In genomic region chr10:43106256-43107091, GRCh38 we compare ENCODE assay signal across 24 cellular contexts. TPM values are rescaled to one million over a fixed set of nuclear protein-coding genes. Genes with fewer than 3 reads are reported as not detected.
DNase-seq lines count a peak whose midpoint lies in the region; ATAC-seq and TF ChIP-seq lines count a peak whose summit lies in the region.
"Had no signal": no experiment of that assay in that cellular context is flagged by ENCODE, and none has a peak within 500 bp of the region (broad histone marks: within the 10 kb centered on the region; RNA-seq: fewer than 3 reads in every experiment).

No MANE protein-coding gene starts in this region.

- H3K27me3 Mint-ChIP-seq in T-helper 1 cell treated with Interleukin-12 subunit alpha and Interleukin-12 subunit beta and Interleukin-4 antibody, amounts not matched to agents 30 μg/mL and 1 μg/mL, for 36 hours (ENCODE audit: low read depth) = peaks cover 22% of the 10 kb centered on the region
- peaks cover 17% of the 10 kb centered on the region for H3K27me3 Mint-ChIP-seq in CD8-positive, alpha-beta T cell (ENCODE audit: low read depth)
- peaks cover 24% of the 10 kb centered on the region for H3K27me3 Mint-ChIP-seq in central memory CD8-positive, alpha-beta T cell
- peaks cover 29% of the 10 kb centered on the region for H3K27me3 Mint-ChIP-seq in nephron (ENCODE audit: low read depth)

- CTCF ChIA-PET in CD8-positive, alpha-beta T cell (lab: Charles Lee) = interaction anchor here (0.9 to 1.4 kb wide), 4 partner anchors 8 to 240 kb away, joined by 3 to 4 read pairs (median 3); no protein-coding TSS in a partner anchor

- H3K4me1 ChIP-seq in CD8-positive, alpha-beta T cell (ENCODE audit: insufficient read depth, low read length) = peaks cover 13% of the 10 kb centered on the region
- peaks cover 9% of the 10 kb centered on the region for H3K4me1 ChIP-seq in foreskin keratinocyte
- H3K4me1 ChIP-seq: SJCRH30 had no signal

- H3K4me1 Mint-ChIP-seq in T-helper 1 cell treated with Interleukin-12 subunit alpha and Interleukin-12 subunit beta and Interleukin-4 antibody, amounts not matched to agents 30 μg/mL and 1 μg/mL, for 36 hours (ENCODE audit: low read depth) = peaks cover 16% of the 10 kb centered on the region
- H3K4me1 Mint-ChIP-seq in CD8-positive, alpha-beta T cell (ENCODE audit: low read depth) = peaks cover 8% of the 10 kb centered on the region
- peaks cover 15% of the 10 kb centered on the region for H3K4me1 Mint-ChIP-seq in central memory CD8-positive, alpha-beta T cell
- peaks cover 7% of the 10 kb centered on the region for H3K4me1 Mint-ChIP-seq in nephron
- H3K4me1 Mint-ChIP-seq: neural crest cell had no signal

- POLR2A ChIA-PET in CD8-positive, alpha-beta T cell (lab: Charles Lee) = no interaction called here

- H3K9me3 ChIP-seq in CD8-positive, alpha-beta T cell (ENCODE audit: low read length) = no peaks in the 10 kb centered on the region
- H3K9me3 ChIP-seq: SJCRH30, tibial artery had no signal

- peak overlapping the region; percentile 22 for H3K4me3 Mint-ChIP-seq in T-helper 1 cell treated with Interleukin-12 subunit alpha and Interleukin-12 subunit beta and Interleukin-4 antibody, amounts not matched to agents 30 μg/mL and 1 μg/mL, for 36 hours
- H3K4me3 Mint-ChIP-seq in CD8-positive, alpha-beta T cell = peak overlapping the region; percentile 60
- peak overlapping the region; percentile 76 for H3K4me3 Mint-ChIP-seq in central memory CD8-positive, alpha-beta T cell
- H3K4me3 Mint-ChIP-seq in nephron = peak overlapping the region in 2 of 3 experiments; percentile 27 to 60
- H3K4me3 Mint-ChIP-seq: mesothelial cell of epicardium, neural crest cell had no signal

- no peak overlapping the region for H3K27ac ChIP-seq in CD8-positive, alpha-beta T cell (ENCODE audit: low read depth, low read length)
- no peak overlapping the region for H3K27ac ChIP-seq in foreskin keratinocyte
- H3K27ac ChIP-seq: 22Rv1, cardiac muscle cell, SJCRH30, tibial artery, VCaP had no signal

- H3K9me3 Mint-ChIP-seq in T-helper 1 cell treated with Interleukin-12 subunit alpha and Interleukin-12 subunit beta and Interleukin-4 antibody, amounts not matched to agents 30 μg/mL and 1 μg/mL, for 36 hours = no peaks in the 10 kb centered on the region
- no peaks in the 10 kb centered on the region for H3K9me3 Mint-ChIP-seq in CD8-positive, alpha-beta T cell
- no peaks in the 10 kb centered on the region for H3K9me3 Mint-ChIP-seq in central memory CD8-positive, alpha-beta T cell
- H3K9me3 Mint-ChIP-seq in nephron = no peaks in the 10 kb centered on the region
- H3K9me3 Mint-ChIP-seq: activated CD4-positive, alpha-beta T cell treated with anti-CD3 and anti-CD28 coated beads, Interleukin-2, amount 10 ng/mL, durations not matched to agents 24 days and 14 days; mesothelial cell of epicardium; neural crest cell; stimulated activated naive CD8-positive, alpha-beta T cell treated with anti-CD3 and anti-CD28 coated beads, Interleukin-15, amount 100 ng/mL, for 72 hours had no signal

- no peaks in the 10 kb centered on the region for H3K36me3 Mint-ChIP-seq in T-helper 1 cell treated with Interleukin-12 subunit alpha and Interleukin-12 subunit beta and Interleukin-4 antibody, amounts not matched to agents 30 μg/mL and 1 μg/mL, for 36 hours (ENCODE audit: low read depth)
- H3K36me3 Mint-ChIP-seq in CD8-positive, alpha-beta T cell = no peaks in the 10 kb centered on the region
- H3K36me3 Mint-ChIP-seq in central memory CD8-positive, alpha-beta T cell (ENCODE audit: insufficient read depth) = peaks cover 2% of the 10 kb centered on the region
- H3K36me3 Mint-ChIP-seq in nephron (ENCODE audit: low read depth) = no peaks in the 10 kb centered on the region
- H3K36me3 Mint-ChIP-seq: mesothelial cell of epicardium had no signal

- intact Hi-C loops in CD8-positive, alpha-beta T cell (cut with DNase I, micrococcal nuclease) = loop anchor here in 1 of 2 experiments (10.0 kb wide), 1 partner anchor 472 kb away; the partner anchor contains the start of gene ZNF33B

- ATAC-seq in CD8-positive, alpha-beta T cell = no peak
- no peak for ATAC-seq in central memory CD8-positive, alpha-beta T cell (replicated peaks; ENCODE audit: extremely low read depth, poor library complexity, severe bottlenecking)
- no peak for ATAC-seq in foreskin keratinocyte

- H3K27me3 ChIP-seq in CD8-positive, alpha-beta T cell (ENCODE audit: insufficient read depth, low read length) = no peaks in the 10 kb centered on the region
- H3K27me3 ChIP-seq in foreskin keratinocyte = peaks cover 12% of the 10 kb centered on the region
- H3K27me3 ChIP-seq: SJCRH30 had no signal

- DNase-seq in T-helper 1 cell (no peak), COR-L47 (lab: John Stamatoyannopoulos, UW) (no peak), foreskin keratinocyte (no peak), activated gamma-delta T cell (lab: John Stamatoyannopoulos, UW) (no peak)
- no peak for DNase-seq in CD8-positive, alpha-beta T cell
- DNase-seq in central memory CD8-positive, alpha-beta T cell (ENCODE audit: low spot score in 2 of 2) = no peak
- DNase-seq: amniotic stem cell, dermis blood vessel endothelial cell, DMS79 treated with DMSO at 0.1 percent for 48 hours, islet precursor cell, left ventricle myocardium superior, NCI-H146, SJCRH30 had no signal

- TF ChIP-seq CTCF in CD8-positive, alpha-beta T cell (IDR thresholded peaks at IDR 0.05) = no peak
- TF ChIP-seq CTCF in nephron (IDR thresholded peaks at IDR 0.05; ENCODE audit: unreplicated experiment in 3 of 3) (no peak), foreskin keratinocyte (conservative IDR thresholded peaks at IDR 0.05) (no peak)

- no peak overlapping the region for H3K4me3 ChIP-seq in CD8-positive, alpha-beta T cell (ENCODE audit: low read depth, low read length)
- H3K4me3 ChIP-seq: cardiac muscle cell, SJCRH30 had no signal

- no peaks in the 10 kb centered on the region for H3K36me3 ChIP-seq in CD8-positive, alpha-beta T cell (ENCODE audit: insufficient read depth, low read length)
- H3K36me3 ChIP-seq: cardiac muscle cell, SJCRH30, tibial artery had no signal

- no peak overlapping the region for H3K27ac Mint-ChIP-seq in T-helper 1 cell treated with Interleukin-12 subunit alpha and Interleukin-12 subunit beta and Interleukin-4 antibody, amounts not matched to agents 30 μg/mL and 1 μg/mL, for 36 hours
- H3K27ac Mint-ChIP-seq in CD8-positive, alpha-beta T cell = no peak overlapping the region
- H3K27ac Mint-ChIP-seq in central memory CD8-positive, alpha-beta T cell (ENCODE audit: low read depth) = no peak overlapping the region
- H3K27ac Mint-ChIP-seq in nephron = no peak overlapping the region
- H3K27ac Mint-ChIP-seq: mesothelial cell of epicardium had no signal

RNA-seq across cellular contexts. Expression of gene RET, which starts 29.6 kb away (rescaled TPM):
- not detected for total RNA-seq in CD8-positive, alpha-beta T cell
- total RNA-seq in foreskin keratinocyte = 1.2 and 1.3 TPM in 2 replicates
- 0.82 and 0.87 TPM in 2 replicates for polyA plus RNA-seq in foreskin keratinocyte
- total RNA-seq: HT-29 had no signal
- polyA plus RNA-seq: cardiac muscle cell had no signal

RNA-seq across cellular contexts. Expression of gene CSGALNACT2, which starts 31.8 kb away (rescaled TPM):
- 10 to 100 TPM; 66.7 to 66.9 TPM for total RNA-seq in CD8-positive, alpha-beta T cell
- 12.5 and 13.1 TPM in 2 replicates for total RNA-seq in foreskin keratinocyte
- polyA plus RNA-seq in foreskin keratinocyte = 5.4 TPM in 2 replicates

Comparison
In these comparisons a context has a peak if more than half of its experiments do, and no peak if none do; other contexts are left out.
1. H3K4me3 Mint-ChIP-seq: peak in every context shown above with its lines; median percentile 76 in central memory CD8-positive, alpha-beta T cell; 60 in CD8-positive, alpha-beta T cell; 44 in nephron; 22 in T-helper 1 cell treated with Interleukin-12 subunit alpha and Interleukin-12 subunit beta and Interleukin-4 antibody, amounts not matched to agents 30 μg/mL and 1 μg/mL, for 36 hours.